8 cellular contexts compared by ENCODE assay signal in the genomic region with DNA sequence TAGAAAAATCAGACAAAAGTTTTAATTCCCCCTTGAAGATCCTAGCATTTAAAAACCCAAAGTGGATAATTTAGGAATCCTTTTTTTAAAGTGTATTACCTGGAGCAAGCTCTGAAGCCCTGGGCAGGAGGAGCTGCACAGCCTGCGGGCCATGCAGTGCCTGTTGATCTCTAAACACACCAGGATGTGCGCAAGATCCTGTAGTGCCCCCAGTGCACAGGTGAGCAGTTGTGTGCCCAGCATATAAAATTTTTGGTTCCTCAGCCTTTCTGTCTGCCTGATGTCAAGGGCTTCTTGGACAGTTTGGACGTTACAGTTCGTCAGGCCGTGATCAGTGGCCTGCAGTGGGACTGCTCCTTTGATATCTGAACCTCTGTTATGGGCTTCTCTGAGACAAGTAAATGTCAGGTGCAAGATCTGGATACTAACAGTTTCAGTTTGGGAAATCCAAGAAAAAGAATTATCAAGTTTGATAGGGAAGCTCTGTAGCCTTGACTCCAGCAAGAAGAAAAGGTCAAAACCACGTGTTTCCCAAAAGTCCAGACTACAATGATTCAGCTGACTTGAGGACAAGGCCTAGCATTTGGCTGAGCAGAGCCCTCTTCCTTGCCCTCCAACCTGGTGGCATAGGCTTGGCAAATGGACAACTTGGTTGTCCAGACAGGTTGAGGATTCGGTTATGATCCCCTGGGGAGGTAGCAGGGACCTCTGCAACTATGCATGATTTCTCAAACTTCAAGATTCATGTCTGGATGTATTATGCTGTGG. TPM values are rescaled to one million over a fixed set of nuclear protein-coding genes. Genes with fewer than 3 reads are reported as not detected.
DNase-seq lines count a peak whose midpoint lies in the region; ATAC-seq, FAIRE-seq and TF ChIP-seq lines count a peak whose summit lies in the region.

No MANE protein-coding gene starts in this region.

- peak overlapping the region; percentile 74 for H3K4me3 ChIP-seq in cardiac muscle cell
- H3K4me3 ChIP-seq in sigmoid colon = peak overlapping the region; percentile 67 to 89 (median 78)

- TF ChIP-seq EP300 in sigmoid colon (IDR thresholded peaks at IDR 0.05) = no peak

- TF ChIP-seq POLR2A in sigmoid colon (IDR thresholded peaks at IDR 0.05) = no peak

- DNase-seq in LoVo (ENCODE audit: low spot score) (peak; percentile 19), cardiac muscle cell (ENCODE audit: low read depth in 1 of 2, low spot score in 1 of 2) (peak; percentile 5 to 8), sigmoid colon (no peak), HTR-8/SVneo (ENCODE audit: insufficient read length, low spot score) (no peak), HCEC 1CT (no peak)
- peak; percentile 75 for DNase-seq in activated effector memory CD4-positive, alpha-beta T cell treated with anti-CD3 and anti-CD28 coated beads, Interleukin-2, amount 50 U/mL, for 16 hours

- H3K27ac ChIP-seq in C4-2B (peak overlapping the region; percentile 95), cardiac muscle cell (peak overlapping the region; percentile 99), sigmoid colon (peak overlapping the region; percentile 91 to 94 (median 92))

- no peaks in the 10 kb centered on the region for H3K36me3 ChIP-seq in cardiac muscle cell
- H3K36me3 ChIP-seq in sigmoid colon = no peaks in the 10 kb centered on the region

- peak; percentile 13 for ATAC-seq in GM19463 (IDR thresholded peaks at IDR 0.05; ENCODE audit: unreplicated experiment)

- 10 to 23% methylated on average over 7 of the region's 7 CpGs for WGBS in sigmoid colon, 2 donors

- H3K4me1 ChIP-seq in cardiac muscle cell (ENCODE audit: low read depth) (peaks cover 31% of the 10 kb centered on the region), sigmoid colon (peaks cover 0 to 45% (median 37%) of the 10 kb centered on the region in 4 donors)

- H3K9me3 ChIP-seq in cardiac muscle cell (ENCODE audit: low read depth) (no peaks in the 10 kb centered on the region), sigmoid colon (no peaks in the 10 kb centered on the region)

- H3K27me3 ChIP-seq in cardiac muscle cell (no peaks in the 10 kb centered on the region), sigmoid colon (no peaks in the 10 kb centered on the region)

- TF ChIP-seq CTCF in C4-2B (conservative IDR thresholded peaks at IDR 0.05) (no peak), cardiac muscle cell (IDR thresholded peaks at IDR 0.05; ENCODE audit: low read depth, low read length) (no peak), sigmoid colon (IDR thresholded peaks at IDR 0.05) (no peak)

- intact Hi-C loops in sigmoid colon (cut with DNase I) = no loop called here

- no peak for FAIRE-seq in HTR-8/SVneo (lab: Jason Lieb, UNC)

RNA-seq across cellular contexts. Expression of a gene that starts 1.0 kb away (rescaled TPM):
- total RNA-seq in cardiac muscle cell = 42.5 and 42.6 TPM in 2 replicates
- polyA plus RNA-seq in cardiac muscle cell = 54.5 and 55.9 TPM in 2 replicates
- total RNA-seq in sigmoid colon = 10 to 100 TPM; 15.2 to 21.0 (median 17.9) TPM
- 10 to 100 TPM; 13.2 to 19.4 (median 16.6) TPM for polyA plus RNA-seq in sigmoid colon

Comparison
In these comparisons a context has a peak if more than half of its experiments do, and no peak if none do; other contexts are left out.
1. DNase-seq: peak in LoVo (single experiment), activated effector memory CD4-positive, alpha-beta T cell treated with anti-CD3 and anti-CD28 coated beads, Interleukin-2, amount 50 U/mL, for 16 hours (single experiment) and cardiac muscle cell (2 of 2); none in sigmoid colon (single experiment), HTR-8/SVneo (single experiment) and HCEC 1CT (single experiment).
2. Peak in every context shown above with its lines, with median percentiles within 50 percentile points of each other: H3K27ac ChIP-seq.